In the genomic region with DNA sequence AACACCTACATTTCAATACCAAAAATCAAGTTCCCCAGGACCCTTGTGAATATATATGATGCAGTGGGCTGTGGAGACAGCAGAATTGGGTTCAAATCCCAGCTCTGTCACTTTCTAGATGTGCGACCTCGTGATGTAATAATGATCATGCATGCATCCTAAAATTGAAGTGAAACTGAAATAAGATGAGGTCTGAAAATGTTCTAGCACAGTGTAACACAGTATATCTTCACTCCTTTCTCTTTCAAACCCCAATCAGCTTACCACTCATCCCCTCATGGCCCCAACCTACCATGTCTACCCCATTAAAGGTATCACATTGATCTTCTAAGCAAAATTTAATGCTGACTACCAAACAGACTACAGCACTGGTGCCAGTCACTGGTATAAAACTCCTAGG, we compare ENCODE assay signal across 20 cellular contexts.
"Had no signal": no experiment of that assay in that cellular context is flagged by ENCODE, and none has a peak within 500 bp of the region (broad histone marks: within the 10 kb centered on the region; RNA-seq: fewer than 3 reads in every experiment).

No MANE protein-coding gene starts in this region.

- FAIRE-seq: bronchial epithelial cell, pancreas, TTC549 had no signal

- H3K4me3 ChIP-seq: esophagus muscularis mucosa, lung, neural progenitor cell, pancreas, stomach, thoracic aorta had no signal

- ATAC-seq: activated CD4-positive, CD25-positive, alpha-beta regulatory T cell treated with anti-CD3 and anti-CD28 coated beads, Interleukin-2, amount 50 U/mL, for 24 hours; activated CD8-positive, alpha-beta memory T cell treated with anti-CD3 and anti-CD28 coated beads, Interleukin-2, amount 10 ng/mL, durations not matched to agents 7 days and 5 days; activated T-cell treated with anti-CD3 and anti-CD28 coated beads, Interleukin-2, amount 50 U/mL, for 4 hours; left colon; pancreas had no signal

- H3K27ac ChIP-seq: esophagus muscularis mucosa, neural progenitor cell, pancreas, stomach, thoracic aorta had no signal

- DNase-seq: activated CD4-positive, alpha-beta T cell treated with anti-CD3 and anti-CD28 coated beads, Interleukin-2, amount 50 U/mL, for 48 hours; activated CD8-positive, alpha-beta memory T cell treated with anti-CD3 and anti-CD28 coated beads, Interleukin-2, amount 10 ng/mL, durations not matched to agents 7 days and 5 days; activated gamma-delta T cell treated with Interleukin-2 at 50 U/mL for 16 hours; activated naive CD8-positive, alpha-beta T cell treated with anti-CD3 and anti-CD28 coated beads, Interleukin-2, amount 10 ng/mL, durations not matched to agents 7 days and 5 days; activated T-cell treated with anti-CD3 and anti-CD28 coated beads, Interleukin-2, amount 50 U/mL, for 4 hours; aorta; left colon; midbrain; pancreas; retina; stimulated activated CD4-positive, alpha-beta T cell treated with anti-CD3 and anti-CD28 coated beads, Interleukin-15, amount 100 ng/mL, for 24 hours; stimulated activated CD4-positive, alpha-beta T cell treated with anti-CD3 and anti-CD28 coated beads, Interleukin-4, amount 100 ng/mL, for 4 hours; stomach had no signal
